In genomic region chr5:112921833-112922817, GRCh38 we compare ENCODE assay signal across 1 cellular context.
TF ChIP-seq lines count a peak whose summit lies in the region.

Gene REEP5, minus strand, starts transcription at chr5:112922227. Its CDS starts 37 bp downstream, at chr5:112922190.

TF ChIP-seq in K562, 482 proteins besides CTCF, POLR2A, EP300 and RAD21 (continued from another document and continues in another):
- TF ChIP-seq RNF219 (CRISPR knock-in tag; IDR thresholded peaks at IDR 0.05) (no peak), RBM15 (IDR thresholded peaks at IDR 0.05; ENCODE audit: insufficient read depth, low read length) (no peak), THRA (IDR thresholded peaks at IDR 0.05) (no peak), CBX8 (IDR thresholded peaks at IDR 0.05; ENCODE audit: borderline replicate concordance, extremely low read depth, low read depth, low read length, poor library complexity, severe bottlenecking) (no peak), IFI16 (CRISPR knock-in tag; IDR thresholded peaks at IDR 0.05) (no peak), CHCHD3 (CRISPR knock-in tag; IDR thresholded peaks at IDR 0.05) (no peak), THAP12 (CRISPR knock-in tag; IDR thresholded peaks at IDR 0.05) (peak; percentile 69), USF1 (CRISPR knock-in tag; IDR thresholded peaks at IDR 0.05) (no peak), ZNF3 (CRISPR knock-in tag; IDR thresholded peaks at IDR 0.05) (no peak), CEBPB (tag; IDR thresholded peaks at IDR 0.05) (no peak), SIN3B (IDR thresholded peaks at IDR 0.05; ENCODE audit: low read depth) (peak; percentile 47; the same call in 1 of the 2 replicates), KAT7 (CRISPR knock-in tag; IDR thresholded peaks at IDR 0.05; ENCODE audit: borderline replicate concordance) (no peak; the same call in 1 of the 2 replicates), ZNF75A (CRISPR knock-in tag; IDR thresholded peaks at IDR 0.05) (no peak), POLR3A (IDR thresholded peaks at IDR 0.05; ENCODE audit: borderline replicate concordance, extremely low read depth, insufficient read depth, insufficient read length) (no peak), ZNF24 (IDR thresholded peaks at IDR 0.05) (peak; percentile 32), ZNF408 (CRISPR knock-in tag; IDR thresholded peaks at IDR 0.05; ENCODE audit: low read depth) (no peak), VEZF1 (CRISPR knock-in tag; IDR thresholded peaks at IDR 0.05) (peak; percentile 96), PCBP1 (IDR thresholded peaks at IDR 0.05; ENCODE audit: low read depth, low read length, poor library complexity, severe bottlenecking) (peak; percentile 85), TCF3 (CRISPR knock-in tag; IDR thresholded peaks at IDR 0.05) (0 out of 2 replicates have a peak, but pooled peaks have one; percentile 3), TAF15 (IDR thresholded peaks at IDR 0.05; ENCODE audit: low read depth, low read length) (no peak), E2F3 (CRISPR knock-in tag; IDR thresholded peaks at IDR 0.05) (no peak), ID3 (CRISPR knock-in tag; IDR thresholded peaks at IDR 0.05) (no peak), ID3 (tag; IDR thresholded peaks at IDR 0.05) (no peak), GATAD2B (IDR thresholded peaks at IDR 0.05; ENCODE audit: borderline replicate concordance) (peak; percentile 93), NKRF (IDR thresholded peaks at IDR 0.05; ENCODE audit: borderline replicate concordance) (peak; percentile 69), ZNF609 (CRISPR knock-in tag; IDR thresholded peaks at IDR 0.05; ENCODE audit: borderline replicate concordance) (peak; percentile 82; the same call in 1 of the 2 replicates), PHB (CRISPR knock-in tag; IDR thresholded peaks at IDR 0.05) (no peak), STAG1 (CRISPR knock-in tag; IDR thresholded peaks at IDR 0.05; ENCODE audit: borderline replicate concordance) (0 out of 2 replicates have a peak, but pooled peaks have one; percentile 10), BMI1 (IDR thresholded peaks at IDR 0.05; ENCODE audit: low read length) (no peak), TAF7 (tag; IDR thresholded peaks at IDR 0.05) (peak; percentile 83), FOXK2 (conservative IDR thresholded peaks at IDR 0.05 in 1 of 2, IDR thresholded peaks at IDR 0.05 in 1 of 2; ENCODE audit: low read depth in 2 of 2) (peak; percentile 64 to 67), TCF15 (CRISPR knock-in tag; IDR thresholded peaks at IDR 0.05) (no peak), ZNF766 (CRISPR knock-in tag; conservative IDR thresholded peaks at IDR 0.05) (peak; percentile 20; the same call in 1 of the 2 replicates), HCFC1 (IDR thresholded peaks at IDR 0.05; ENCODE audit: low read depth, low read length) (no peak), TRIM24 (IDR thresholded peaks at IDR 0.05) (no peak), ZBTB1 (CRISPR knock-in tag; IDR thresholded peaks at IDR 0.05; ENCODE audit: borderline replicate concordance, low read depth) (no peak; the same call in 1 of the 2 replicates), POLR2H (tag; IDR thresholded peaks at IDR 0.05; ENCODE audit: low read depth) (peak; percentile 55; the same call in 1 of the 2 replicates), ARNT (IDR thresholded peaks at IDR 0.05) (no peak), KLF13 (tag; IDR thresholded peaks at IDR 0.05; ENCODE audit: borderline replicate concordance, low read depth) (no peak), GABPB2 (CRISPR knock-in tag; conservative IDR thresholded peaks at IDR 0.05) (no peak), KLF16 (IDR thresholded peaks at IDR 0.05) (no peak), RB1 (IDR thresholded peaks at IDR 0.05; ENCODE audit: low read depth) (peak; percentile 96), ZNF354B (CRISPR knock-in tag; IDR thresholded peaks at IDR 0.05) (no peak), PKNOX1 (IDR thresholded peaks at IDR 0.05) (no peak), ZBED1 (IDR thresholded peaks at IDR 0.05) (no peak), PHB2 (IDR thresholded peaks at IDR 0.05; ENCODE audit: low read depth) (no peak), RNF2 (IDR thresholded peaks at IDR 0.05) (no peak), SMARCC2 (IDR thresholded peaks at IDR 0.05; ENCODE audit: low read depth) (no peak), SNIP1 (IDR thresholded peaks at IDR 0.05; ENCODE audit: low read depth) (no peak), ZNF586 (CRISPR knock-in tag; conservative IDR thresholded peaks at IDR 0.05) (no peak), NCOA1 (IDR thresholded peaks at IDR 0.05; ENCODE audit: low read depth) (no peak)
